ENCODE assay signal across 8 cellular contexts in genomic region chr12:107684990-107685359, GRCh38. TPM values are rescaled to one million over a fixed set of nuclear protein-coding genes. Genes with fewer than 3 reads are reported as not detected.
DNase-seq lines count a peak whose midpoint lies in the region; ATAC-seq and TF ChIP-seq lines count a peak whose summit lies in the region.

No MANE protein-coding gene starts in this region.

- H3K56ac ChIP-seq in IMR-90 (ENCODE audit: extremely low read depth, insufficient read depth, low read length): peak overlapping the region; percentile 84; the same call in 1 of the 2 replicates

- no peak overlapping the region for H2BK120ac ChIP-seq in IMR-90 (ENCODE audit: low read depth, low read length)

- no peak overlapping the region for H2BK5ac ChIP-seq in IMR-90 (ENCODE audit: low read depth, low read length, poor library complexity, severe bottlenecking)

- peaks cover 33% of the 10 kb centered on the region for H3K4me1 Mint-ChIP-seq in CD4-positive, alpha-beta T cell (ENCODE audit: low read depth)
- peaks cover 12% of the 10 kb centered on the region for H3K4me1 Mint-ChIP-seq in dendritic cell treated with granulocyte-macrophage colony-stimulating factor and Interleukin-4, amounts not matched to agents 40 ng/mL and 50 ng/mL, for 4 days (ENCODE audit: low read depth)

- H2AK5ac ChIP-seq in IMR-90 (ENCODE audit: low read depth, low read length): peak overlapping the region; percentile 78

- peak overlapping the region; percentile 64 for H4K91ac ChIP-seq in IMR-90 (ENCODE audit: insufficient read depth, low read depth, low read length)

- no peaks in the 10 kb centered on the region for H3K27me3 ChIP-seq in CD4-positive, alpha-beta T cell (ENCODE audit: control insufficient read depth, insufficient read depth, low read length)
- H3K27me3 ChIP-seq in IMR-90 (ENCODE audit: control insufficient read depth, insufficient read depth, low read length): peaks cover 3% of the 10 kb centered on the region; the same call in 1 of the 2 replicates
- no peaks in the 10 kb centered on the region for H3K27me3 ChIP-seq in mucosa of stomach (ENCODE audit: control insufficient read depth, insufficient read depth, low read length)

- no peak for TF ChIP-seq POLR2A in IMR-90 (IDR thresholded peaks at IDR 0.05; ENCODE audit: low read depth, low read length)

- peak overlapping the region; percentile 88 to 96 for H4K8ac ChIP-seq in IMR-90 (ENCODE audit: low read depth in 2 of 2, low read length in 2 of 2)

- peak overlapping the region; percentile 85 for H2AFZ ChIP-seq in IMR-90 (replicated peaks; ENCODE audit: low read length, poor library complexity)

- H3K9me1 ChIP-seq in IMR-90 (ENCODE audit: insufficient read depth, low read length): peaks cover 5% of the 10 kb centered on the region

- H3K4me3 Mint-ChIP-seq in CD4-positive, alpha-beta T cell: peak overlapping the region; percentile 97
- H3K4me3 Mint-ChIP-seq in dendritic cell treated with granulocyte-macrophage colony-stimulating factor and Interleukin-4, amounts not matched to agents 40 ng/mL and 50 ng/mL, for 4 days: peak overlapping the region; percentile 94

- 0 out of 2 replicates have a peak, but pooled peaks cover 2% of the 10 kb centered on the region for H3K4me1 ChIP-seq in IMR-90 (ENCODE audit: control insufficient read depth, insufficient read depth, low read length)
- H3K4me1 ChIP-seq in mucosa of stomach (ENCODE audit: control insufficient read depth, insufficient read depth, low read length): peaks cover 10% of the 10 kb centered on the region
- no peaks in the 10 kb centered on the region for H3K4me1 ChIP-seq in urinary bladder (ENCODE audit: insufficient read depth)

- H3K36me3 Mint-ChIP-seq in CD4-positive, alpha-beta T cell (ENCODE audit: low read depth): peaks cover 41% of the 10 kb centered on the region
- peaks cover 34% of the 10 kb centered on the region for H3K36me3 Mint-ChIP-seq in dendritic cell treated with granulocyte-macrophage colony-stimulating factor and Interleukin-4, amounts not matched to agents 40 ng/mL and 50 ng/mL, for 4 days (ENCODE audit: low read depth)

- peak overlapping the region; percentile 61 for H3K14ac ChIP-seq in IMR-90 (replicated peaks; ENCODE audit: low read depth, low read length)

- peak overlapping the region; percentile 89 for H3K4ac ChIP-seq in IMR-90 (ENCODE audit: low read depth, low read length)

- no peaks in the 10 kb centered on the region for H3K27me3 Mint-ChIP-seq in CD4-positive, alpha-beta T cell
- H3K27me3 Mint-ChIP-seq in dendritic cell treated with granulocyte-macrophage colony-stimulating factor and Interleukin-4, amounts not matched to agents 40 ng/mL and 50 ng/mL, for 4 days: peaks cover 1% of the 10 kb centered on the region

- POLR2A ChIA-PET in CD4-positive, alpha-beta T cell (lab: Charles Lee): interaction anchor here (0.6 to 1.7 kb wide), 4 partner anchors 9 to 1327 kb away, joined by 3 to 8 read pairs (median 4); partner anchors contain the start of genes POLR3B and PRDM4
- POLR2A ChIA-PET in IMR-90 (lab: Charles Lee; ENCODE audit: unreplicated experiment): no interaction called here

- H4K20me1 ChIP-seq in IMR-90 (ENCODE audit: insufficient read depth, low read length): no peaks in the 10 kb centered on the region

- peak overlapping the region; percentile 54 for H3K4me2 ChIP-seq in IMR-90 (ENCODE audit: low read depth, low read length)

- no CpG with 5 or more reads among the region's 9 CpGs for WGBS in IMR-90 (ENCODE audit: extremely low coverage in 2 of 2, insufficient read length in 1 of 2), 2 experiments
- WGBS in urinary bladder: 5% methylated on average over 9 of the region's 9 CpGs

- H2BK15ac ChIP-seq in IMR-90 (ENCODE audit: low read depth, low read length): peak overlapping the region; percentile 32; the same call in 1 of the 3 replicates

- CTCF ChIA-PET in CD4-positive, alpha-beta T cell (lab: Charles Lee): interaction anchor here (0.9 to 2.0 kb wide), 2 partner anchors 9 to 14 kb away, joined by 3 to 17 read pairs; no protein-coding TSS in a partner anchor
- CTCF ChIA-PET in IMR-90 (lab: Yijun Ruan, JAX): interaction anchor here (0.6 to 1.0 kb wide), 3 partner anchors 10 to 413 kb away, joined by 3 to 6 read pairs (median 4); no protein-coding TSS in a partner anchor

- BruUV-seq in IMR-90 (replicated peaks; lab: Mats Ljungman, UMichigan): no TSS peak

- no peak overlapping the region; the same call in 1 of the 2 replicates for H3K23ac ChIP-seq in IMR-90 (ENCODE audit: low read depth, low read length)

- H3K79me1 ChIP-seq in IMR-90 (ENCODE audit: low read depth in 1 of 2, low read length in 2 of 2): peaks cover 0 to 25% of the 10 kb centered on the region in 2 experiments; a peak in 2 of 4 replicates

- H3K9ac ChIP-seq in IMR-90 (ENCODE audit: low read depth, low read length) (peak overlapping the region; percentile 52), mucosa of stomach (ENCODE audit: low read length) (peak overlapping the region; percentile 91)

- intact Hi-C loops in CD4-positive, alpha-beta T cell (cut with DNase I, micrococcal nuclease): loop anchor here (1.0 to 10.0 kb wide), 12 partner anchors 78 to 1890 kb away; partner anchors contain the start of genes USP30 (in 2 of the 2), CKAP4 (in 1 of the 2), CRY1 (in 1 of the 2) and ISCU (in 1 of the 2)
- intact Hi-C loops in IMR-90 (cut with micrococcal nuclease): no loop called here
- intact Hi-C loops in dendritic cell treated with granulocyte-macrophage colony-stimulating factor and Interleukin-4, amounts not matched to agents 40 ng/mL and 50 ng/mL, for 4 days (cut with micrococcal nuclease): loop anchor here (5.0 kb wide), 1 partner anchor 72 kb away; no protein-coding TSS in a partner anchor
- intact Hi-C loops in posterior vena cava (cut with DNase I): no loop called here

- TF ChIP-seq CTCF in CD4-positive, alpha-beta T cell (IDR thresholded peaks at IDR 0.05): no peak
- TF ChIP-seq CTCF in IMR-90 (conservative IDR thresholded peaks at IDR 0.05; ENCODE audit: low read depth, low read length): no peak

- no peak overlapping the region for H3K18ac ChIP-seq in IMR-90 (ENCODE audit: low read depth, low read length)

- ATAC-seq in CD4-positive, alpha-beta T cell (ENCODE audit: poor library complexity): peak; percentile 3
- no peak for ATAC-seq in IMR-90 (ENCODE audit: low read depth)
- ATAC-seq in GM21367 (IDR thresholded peaks at IDR 0.05; ENCODE audit: unreplicated experiment): no peak

- no peaks in the 10 kb centered on the region for H3K9me3 ChIP-seq in CD4-positive, alpha-beta T cell (ENCODE audit: control insufficient read depth, low read length)
- H3K9me3 ChIP-seq in IMR-90 (ENCODE audit: control insufficient read depth, insufficient read depth, low read length) (no peaks in the 10 kb centered on the region), mucosa of stomach (ENCODE audit: control insufficient read depth, low read length) (no peaks in the 10 kb centered on the region)

- H3K9me3 Mint-ChIP-seq in CD4-positive, alpha-beta T cell: no peaks in the 10 kb centered on the region
- H3K9me3 Mint-ChIP-seq in dendritic cell treated with granulocyte-macrophage colony-stimulating factor and Interleukin-4, amounts not matched to agents 40 ng/mL and 50 ng/mL, for 4 days: no peaks in the 10 kb centered on the region

- DNase-seq in CD4-positive, alpha-beta T cell: peak in 2 of 10 experiments; percentile 4 to 16
- DNase-seq in IMR-90: peak; percentile 35
- peak; percentile 81 for DNase-seq in SW480 (ENCODE audit: low spot score)
- no peak for DNase-seq in posterior vena cava (ENCODE audit: low spot score)

- peak overlapping the region; percentile 65 for H4K5ac ChIP-seq in IMR-90 (ENCODE audit: low read depth, low read length)

- peak overlapping the region; percentile 94 for H3K27ac Mint-ChIP-seq in CD4-positive, alpha-beta T cell
- H3K27ac Mint-ChIP-seq in dendritic cell treated with granulocyte-macrophage colony-stimulating factor and Interleukin-4, amounts not matched to agents 40 ng/mL and 50 ng/mL, for 4 days: peak overlapping the region; percentile 98

- dilution Hi-C loops in IMR-90 (cut with HindIII; ENCODE audit: low sequenced_read_pairs, unreplicated experiment): no loop called here

- H2BK20ac ChIP-seq in IMR-90 (ENCODE audit: low read depth, low read length): no peak overlapping the region

- in situ Hi-C loops in IMR-90 (cut with MboI; ENCODE audit: low sequenced_read_pairs): loop anchor here (25.0 kb wide), 1 partner anchor 827 kb away; the partner anchor contains the start of gene FICD

- peak overlapping the region; percentile 38 for H2AK9ac ChIP-seq in IMR-90 (replicated peaks; ENCODE audit: low read depth, low read length, poor library complexity)

- H3K27ac ChIP-seq in CD4-positive, alpha-beta T cell (ENCODE audit: low read depth, low read length): peak overlapping the region; percentile 75
- H3K27ac ChIP-seq in IMR-90 (ENCODE audit: insufficient read depth, low read length) (no peak overlapping the region), urinary bladder (ENCODE audit: low read depth) (no peak overlapping the region)

- TF ChIP-seq RAD21 in IMR-90 (IDR thresholded peaks at IDR 0.05; ENCODE audit: low read length): no peak

- H3K4me3 ChIP-seq in IMR-90 (ENCODE audit: insufficient read depth, low read depth, low read length): peak overlapping the region; percentile 94; the same call in 1 of the 2 replicates
- H3K4me3 ChIP-seq in mucosa of stomach (ENCODE audit: low read length): peak overlapping the region; percentile 80
- peak overlapping the region; percentile 62 for H3K4me3 ChIP-seq in urinary bladder (ENCODE audit: low read depth, low read length)

- H3K36me3 ChIP-seq in IMR-90 (ENCODE audit: control insufficient read depth, insufficient read depth, low read length) (peaks cover 6% of the 10 kb centered on the region), mucosa of stomach (ENCODE audit: control insufficient read depth, insufficient read depth, low read length) (peaks cover 5% of the 10 kb centered on the region), urinary bladder (ENCODE audit: insufficient read depth) (peaks cover 3% of the 10 kb centered on the region)

TF ChIP-seq in IMR-90, 13 proteins besides CTCF, POLR2A, EP300 and RAD21 (continues in another document):
- no peak for TF ChIP-seq MAFK (IDR thresholded peaks at IDR 0.05; ENCODE audit: low read depth, low read length)
- TF ChIP-seq USF2 (IDR thresholded peaks at IDR 0.05; ENCODE audit: low read depth, low read length): peak; percentile 40; the same call in 1 of the 2 replicates

RNA-seq across cellular contexts. Expression of gene PWP1, which starts 0.6 kb away (rescaled TPM):
- 10 to 100 TPM; 24.1 to 24.2 TPM for total RNA-seq in CD4-positive, alpha-beta T cell
- 179 and 341 TPM in 2 replicates for total RNA-seq in IMR-90 (2012; rRNA removed)
- 97.7 and 143 TPM in 2 replicates for polyA plus RNA-seq in IMR-90 (2012; rRNA removed)
- 119 and 121 TPM in 2 replicates for polyA plus RNA-seq in IMR-90 (2012; cell fraction: cytosol; rRNA removed)
- polyA plus RNA-seq in IMR-90 (2012; cell fraction: nucleus; rRNA removed; ENCODE audit: low replicate concordance): 99.8 and 211 TPM in 2 replicates
- 38.2 TPM for total RNA-seq in urinary bladder
- 44.1 TPM for polyA plus RNA-seq in urinary bladder
- 10 to 100 TPM; 24.6 to 32.5 TPM for total RNA-seq in posterior vena cava

Comparison
In these comparisons a context has a peak if more than half of its experiments do, and no peak if none do; other contexts are left out.
1. intact Hi-C loops: an anchor here in CD4-positive, alpha-beta T cell (1.0 to 10.0 kb wide) and dendritic cell treated with granulocyte-macrophage colony-stimulating factor and Interleukin-4, amounts not matched to agents 40 ng/mL and 50 ng/mL, for 4 days (5.0 kb wide); none called in IMR-90 and posterior vena cava.